In the genomic region with DNA sequence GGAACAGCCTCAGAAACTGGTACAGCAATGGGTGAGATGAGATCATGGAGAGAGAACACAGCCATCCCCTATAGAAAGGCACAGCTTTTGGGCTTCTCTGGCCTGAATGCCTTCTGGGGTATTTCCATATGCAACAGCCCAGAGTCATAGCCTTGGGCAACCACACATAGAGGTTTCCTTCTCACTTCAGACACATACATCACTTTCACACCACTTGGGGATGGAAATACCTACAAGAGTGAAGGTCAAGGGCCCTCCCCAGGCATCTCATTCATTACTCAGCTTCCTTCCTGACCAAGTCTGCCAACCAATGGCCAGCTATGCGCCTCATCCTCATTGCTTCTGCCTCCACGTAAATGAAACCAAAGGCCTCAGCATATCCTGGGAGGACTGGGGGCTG, we compare ENCODE assay signal across 13 cellular contexts. TPM values are rescaled to one million over a fixed set of nuclear protein-coding genes. Genes with fewer than 3 reads are reported as not detected.
DNase-seq lines count a peak whose midpoint lies in the region; ATAC-seq and TF ChIP-seq lines count a peak whose summit lies in the region.
"Had no signal": no experiment of that assay in that cellular context is flagged by ENCODE, and none has a peak within 500 bp of the region (broad histone marks: within the 10 kb centered on the region; RNA-seq: fewer than 3 reads in every experiment).

No MANE protein-coding gene starts in this region.

- H3K27ac ChIP-seq in GM23338 (ENCODE audit: low read depth), result no peak overlapping the region
- H3K27ac ChIP-seq in naive thymus-derived CD4-positive, alpha-beta T cell (ENCODE audit: low read depth, low read length), result no peak overlapping the region
- H3K27ac ChIP-seq: esophagus squamous epithelium had no signal

- H3K4me3 ChIP-seq in GM23338, result no peak overlapping the region
- H3K4me3 ChIP-seq in naive thymus-derived CD4-positive, alpha-beta T cell (ENCODE audit: low read length), result no peak overlapping the region
- H3K4me3 ChIP-seq: esophagus squamous epithelium had no signal

- no peak overlapping the region for H3K27ac Mint-ChIP-seq in activated T-cell treated with anti-CD3 and anti-CD28 coated beads, Interleukin-2, amount 50 U/mL, for 72 hours
- no peak overlapping the region for H3K27ac Mint-ChIP-seq in stimulated activated naive CD8-positive, alpha-beta T cell treated with anti-CD3 and anti-CD28 coated beads, Interleukin-15, amount 100 ng/mL, for 72 hours
- H3K27ac Mint-ChIP-seq in GM23338, result no peak overlapping the region
- H3K27ac Mint-ChIP-seq in naive thymus-derived CD4-positive, alpha-beta T cell, result no peak overlapping the region

- CTCF ChIA-PET in naive thymus-derived CD4-positive, alpha-beta T cell (lab: Charles Lee), result interaction anchor here (0.6 kb wide), 1 partner anchor 984 kb away, joined by 3 read pairs; no protein-coding TSS in a partner anchor

- H3K4me2 ChIP-seq in GM23338, result no peak overlapping the region

- no peak for TF ChIP-seq CTCF in GM23338 (conservative IDR thresholded peaks at IDR 0.05; ENCODE audit: low read depth in 2 of 2)

- peaks cover 5% of the 10 kb centered on the region for H3K4me1 Mint-ChIP-seq in activated T-cell treated with anti-CD3 and anti-CD28 coated beads, Interleukin-2, amount 50 U/mL, for 72 hours (ENCODE audit: low read depth)
- H3K4me1 Mint-ChIP-seq in activated T-cell treated with anti-CD3 and anti-CD28 coated beads, Interleukin-2, amount 50 U/mL, for 4 hours (ENCODE audit: low read depth), result peaks cover 5% of the 10 kb centered on the region
- H3K4me1 Mint-ChIP-seq in stimulated activated naive CD8-positive, alpha-beta T cell treated with anti-CD3 and anti-CD28 coated beads, Interleukin-15, amount 100 ng/mL, for 72 hours, result peaks cover 16% of the 10 kb centered on the region
- H3K4me1 Mint-ChIP-seq in GM23338, result 0 out of 3 replicates have a peak, but pooled peaks cover 4% of the 10 kb centered on the region
- peaks cover 0 to 9% (median 9%) of the 10 kb centered on the region in 7 donors for H3K4me1 Mint-ChIP-seq in naive thymus-derived CD4-positive, alpha-beta T cell

- no peaks in the 10 kb centered on the region for H3K9me3 Mint-ChIP-seq in activated T-cell treated with anti-CD3 and anti-CD28 coated beads, Interleukin-2, amount 50 U/mL, for 72 hours
- H3K9me3 Mint-ChIP-seq in activated T-cell treated with anti-CD3 and anti-CD28 coated beads, Interleukin-2, amount 50 U/mL, for 4 hours, result no peaks in the 10 kb centered on the region
- H3K9me3 Mint-ChIP-seq in stimulated activated naive CD8-positive, alpha-beta T cell treated with anti-CD3 and anti-CD28 coated beads, Interleukin-15, amount 100 ng/mL, for 72 hours, result no peaks in the 10 kb centered on the region
- no peaks in the 10 kb centered on the region for H3K9me3 Mint-ChIP-seq in GM23338
- peaks cover 0 to 1% (median 0%) of the 10 kb centered on the region in 11 donors for H3K9me3 Mint-ChIP-seq in naive thymus-derived CD4-positive, alpha-beta T cell

- POLR2A ChIA-PET in naive thymus-derived CD4-positive, alpha-beta T cell (lab: Charles Lee), result no interaction called here

- no peaks in the 10 kb centered on the region for H3K27me3 Mint-ChIP-seq in activated T-cell treated with anti-CD3 and anti-CD28 coated beads, Interleukin-2, amount 50 U/mL, for 72 hours (ENCODE audit: low read depth)
- no peaks in the 10 kb centered on the region for H3K27me3 Mint-ChIP-seq in activated T-cell treated with anti-CD3 and anti-CD28 coated beads, Interleukin-2, amount 50 U/mL, for 4 hours (ENCODE audit: low read depth)
- H3K27me3 Mint-ChIP-seq in stimulated activated naive CD8-positive, alpha-beta T cell treated with anti-CD3 and anti-CD28 coated beads, Interleukin-15, amount 100 ng/mL, for 72 hours, result no peaks in the 10 kb centered on the region
- H3K27me3 Mint-ChIP-seq in GM23338 (ENCODE audit: insufficient read depth, low read depth, poor library complexity), result peaks cover 6% of the 10 kb centered on the region
- no peaks in the 10 kb centered on the region for H3K27me3 Mint-ChIP-seq in naive thymus-derived CD4-positive, alpha-beta T cell

- H3K36me3 Mint-ChIP-seq in activated T-cell treated with anti-CD3 and anti-CD28 coated beads, Interleukin-2, amount 50 U/mL, for 72 hours (ENCODE audit: insufficient read depth in 2 of 2), result no peaks in the 10 kb centered on the region
- no peaks in the 10 kb centered on the region for H3K36me3 Mint-ChIP-seq in activated T-cell treated with anti-CD3 and anti-CD28 coated beads, Interleukin-2, amount 50 U/mL, for 4 hours (ENCODE audit: insufficient read depth)
- no peaks in the 10 kb centered on the region for H3K36me3 Mint-ChIP-seq in GM23338 (ENCODE audit: low read depth)
- H3K36me3 Mint-ChIP-seq in naive thymus-derived CD4-positive, alpha-beta T cell, result peaks cover 0 to 17% (median 4%) of the 10 kb centered on the region in 5 donors

- H2AFZ ChIP-seq in GM23338, result no peak overlapping the region

- H3K4me3 Mint-ChIP-seq in activated T-cell treated with anti-CD3 and anti-CD28 coated beads, Interleukin-2, amount 50 U/mL, for 72 hours, result no peak overlapping the region
- no peak overlapping the region for H3K4me3 Mint-ChIP-seq in activated T-cell treated with anti-CD3 and anti-CD28 coated beads, Interleukin-2, amount 50 U/mL, for 4 hours
- H3K4me3 Mint-ChIP-seq in stimulated activated naive CD8-positive, alpha-beta T cell treated with anti-CD3 and anti-CD28 coated beads, Interleukin-15, amount 100 ng/mL, for 72 hours, result no peak overlapping the region
- H3K4me3 Mint-ChIP-seq in GM23338, result no peak overlapping the region
- no peak overlapping the region for H3K4me3 Mint-ChIP-seq in naive thymus-derived CD4-positive, alpha-beta T cell

- H3K27me3 ChIP-seq in GM23338 (ENCODE audit: insufficient read depth), result no peaks in the 10 kb centered on the region
- H3K27me3 ChIP-seq in naive thymus-derived CD4-positive, alpha-beta T cell (ENCODE audit: control insufficient read depth in 2 of 2, insufficient read depth in 2 of 2, low read length in 2 of 2), result no peaks in the 10 kb centered on the region
- H3K27me3 ChIP-seq: esophagus squamous epithelium had no signal

- ATAC-seq in activated T-cell treated with anti-CD3 and anti-CD28 coated beads, Interleukin-2, amount 50 U/mL, for 72 hours (replicated peaks in 1 of 2), result peak; percentile 94
- ATAC-seq in activated T-cell treated with anti-CD3 and anti-CD28 coated beads, Interleukin-2, amount 50 U/mL, for 4 hours, result no peak
- ATAC-seq in GM21786 (IDR thresholded peaks at IDR 0.05; ENCODE audit: unreplicated experiment) (peak; percentile 86), HG03378 (IDR thresholded peaks at IDR 0.05; ENCODE audit: unreplicated experiment) (peak; percentile 85), GM23338 (no peak)
- ATAC-seq in stimulated activated naive CD8-positive, alpha-beta T cell treated with anti-CD3 and anti-CD28 coated beads, Interleukin-15, amount 100 ng/mL, for 72 hours, result peak; percentile 94
- ATAC-seq in naive thymus-derived CD4-positive, alpha-beta T cell, result no peak

- no peaks in the 10 kb centered on the region for H3F3A ChIP-seq in GM23338 (replicated peaks; ENCODE audit: low read depth)

- DNase-seq in activated T-cell treated with anti-CD3 and anti-CD28 coated beads, Interleukin-2, amount 50 U/mL, for 72 hours, result peak; percentile 3 to 12
- no peak for DNase-seq in activated T-cell treated with anti-CD3 and anti-CD28 coated beads, Interleukin-2, amount 50 U/mL, for 4 hours
- peak; percentile 7 to 28 for DNase-seq in stimulated activated naive CD8-positive, alpha-beta T cell treated with anti-CD3 and anti-CD28 coated beads, Interleukin-15, amount 100 ng/mL, for 72 hours
- no peak for DNase-seq in GM23338 (ENCODE audit: low spot score)
- no peak for DNase-seq in inferior parietal cortex (ENCODE audit: extremely low spot score)
- DNase-seq in naive thymus-derived CD4-positive, alpha-beta T cell, result no peak
- DNase-seq: esophagus squamous epithelium, NCI-H510A, SHP77 had no signal

- H3K4me1 ChIP-seq in GM23338 (ENCODE audit: insufficient read depth), result no peaks in the 10 kb centered on the region
- no peaks in the 10 kb centered on the region for H3K4me1 ChIP-seq in naive thymus-derived CD4-positive, alpha-beta T cell (ENCODE audit: control insufficient read depth in 2 of 2, insufficient read depth in 2 of 2, low read length in 2 of 2)
- H3K4me1 ChIP-seq: esophagus squamous epithelium had no signal

- H3K9me2 ChIP-seq in GM23338 (ENCODE audit: insufficient read depth), result peaks cover 5% of the 10 kb centered on the region

- H3K36me3 ChIP-seq in GM23338 (ENCODE audit: insufficient read depth), result no peaks in the 10 kb centered on the region
- no peaks in the 10 kb centered on the region for H3K36me3 ChIP-seq in naive thymus-derived CD4-positive, alpha-beta T cell (ENCODE audit: control insufficient read depth in 2 of 3, insufficient read depth in 3 of 3, low read length in 3 of 3)
- H3K36me3 ChIP-seq: esophagus squamous epithelium had no signal

- intact Hi-C loops in naive thymus-derived CD4-positive, alpha-beta T cell (cut with micrococcal nuclease), result no loop called here

- H3K79me2 ChIP-seq in GM23338 (replicated peaks; ENCODE audit: insufficient read depth), result no peaks in the 10 kb centered on the region

- no peaks in the 10 kb centered on the region for H4K20me1 ChIP-seq in GM23338 (replicated peaks; ENCODE audit: insufficient read depth)

- no peaks in the 10 kb centered on the region for H3K9me3 ChIP-seq in naive thymus-derived CD4-positive, alpha-beta T cell (ENCODE audit: control insufficient read depth in 2 of 3, low read length in 3 of 3)
- H3K9me3 ChIP-seq: esophagus squamous epithelium had no signal

TF ChIP-seq in GM23338, 12 proteins besides CTCF, POLR2A, EP300 and RAD21 (continues in another document):
- no peak for TF ChIP-seq EZH2phosphoT487 (IDR thresholded peaks at IDR 0.05; ENCODE audit: unreplicated experiment)

RNA-seq across cellular contexts. Expression of gene OLFML1, which starts 17.7 kb away (rescaled TPM):
- total RNA-seq in activated T-cell treated with anti-CD3 and anti-CD28 coated beads, Interleukin-2, amount 50 U/mL, for 72 hours, result not detected
- total RNA-seq in activated T-cell treated with anti-CD3 and anti-CD28 coated beads, Interleukin-2, amount 50 U/mL, for 4 hours, result not detected
- total RNA-seq in GM23338 (2014; rRNA removed; shearing (Covaris generic)), result not detected in 2 replicates
- polyA plus RNA-seq in GM23338 (2016; fragmentation: Nextera tagmentation; extraction: Ambion mirVana), result 0.12 and 0.21 TPM in 2 replicates
- not detected for total RNA-seq in naive thymus-derived CD4-positive, alpha-beta T cell
- polyA plus RNA-seq in naive thymus-derived CD4-positive, alpha-beta T cell, result under 1 TPM in 1 of 2 donors, not detected in 1; 0.18 TPM
- polyA plus RNA-seq: keratinocyte, neural cell had no signal

RNA-seq across cellular contexts. Expression of gene PPFIBP2, which starts 46.1 kb away (rescaled TPM):
- total RNA-seq in activated T-cell treated with anti-CD3 and anti-CD28 coated beads, Interleukin-2, amount 50 U/mL, for 72 hours, result 10 to 100 TPM; 27.5 to 30.6 TPM
- 1 to 10 TPM; 2.6 to 5.4 (median 3.5) TPM for total RNA-seq in activated T-cell treated with anti-CD3 and anti-CD28 coated beads, Interleukin-2, amount 50 U/mL, for 4 hours
- 14.8 and 15.2 TPM in 2 replicates for total RNA-seq in GM23338 (2014; rRNA removed; shearing (Covaris generic))
- polyA plus RNA-seq in GM23338 (2016; fragmentation: Nextera tagmentation; extraction: Ambion mirVana), result 6.4 and 7.1 TPM in 2 replicates
- 10 to 100 TPM in 4 of 5 experiments, 1 to 10 TPM in 1; 5.7 to 55.6 (median 45.9) TPM for total RNA-seq in naive thymus-derived CD4-positive, alpha-beta T cell
- polyA plus RNA-seq in naive thymus-derived CD4-positive, alpha-beta T cell, result 10 to 100 TPM in 1 of 2 donors, 1 to 10 TPM in 1; 7.0 to 29.4 TPM
- polyA plus RNA-seq: neural cell had no signal

Comparison
In these comparisons a context has a peak if more than half of its experiments do, and no peak if none do; other contexts are left out.
1. ATAC-seq: peak in activated T-cell treated with anti-CD3 and anti-CD28 coated beads, Interleukin-2, amount 50 U/mL, for 72 hours (2 of 2), GM21786 (single experiment), HG03378 (single experiment) and stimulated activated naive CD8-positive, alpha-beta T cell treated with anti-CD3 and anti-CD28 coated beads, Interleukin-15, amount 100 ng/mL, for 72 hours (single experiment); none in activated T-cell treated with anti-CD3 and anti-CD28 coated beads, Interleukin-2, amount 50 U/mL, for 4 hours (0 of 2), GM23338 (single experiment) and naive thymus-derived CD4-positive, alpha-beta T cell (single experiment).
2. DNase-seq: peak in activated T-cell treated with anti-CD3 and anti-CD28 coated beads, Interleukin-2, amount 50 U/mL, for 72 hours (2 of 2) and stimulated activated naive CD8-positive, alpha-beta T cell treated with anti-CD3 and anti-CD28 coated beads, Interleukin-15, amount 100 ng/mL, for 72 hours (2 of 2); none in activated T-cell treated with anti-CD3 and anti-CD28 coated beads, Interleukin-2, amount 50 U/mL, for 4 hours (single experiment), GM23338 (single experiment), inferior parietal cortex (single experiment) and naive thymus-derived CD4-positive, alpha-beta T cell (0 of 9).